ENCODE assay signal across 8 cellular contexts in genomic region chr1:23791434-23792047, GRCh38. TPM values are rescaled to one million over a fixed set of nuclear protein-coding genes. Genes with fewer than 3 reads are reported as not detected.
DNase-seq lines count a peak whose midpoint lies in the region; ATAC-seq, FAIRE-seq and TF ChIP-seq lines count a peak whose summit lies in the region.

No MANE protein-coding gene starts in this region.

- in situ Hi-C loops in mammary epithelial cell (cut with MboI; ENCODE audit: low sequenced_read_pairs in 2 of 2): no loop called here

- peak overlapping the region; percentile 78; the same call in 1 of the 2 replicates for H2AFZ ChIP-seq in PC-9
- peak overlapping the region; percentile 87 for H2AFZ ChIP-seq in mammary epithelial cell (ENCODE audit: low read depth, low read length)

- H3K9me2 ChIP-seq in PC-9 (ENCODE audit: insufficient read depth): no peaks in the 10 kb centered on the region

- H3K9me3 ChIP-seq in PC-9 (ENCODE audit: insufficient read depth, low read depth): no peaks in the 10 kb centered on the region
- H3K9me3 ChIP-seq in mammary epithelial cell (replicated peaks; ENCODE audit: insufficient read depth, low read length): no peaks in the 10 kb centered on the region

- H3K4me3 ChIP-seq in PC-9 (peak overlapping the region; percentile 88), mammary epithelial cell (replicated peaks in 1 of 3; ENCODE audit: insufficient read depth in 1 of 3, low read depth in 2 of 3, low read length in 3 of 3) (peak overlapping the region; percentile 64 to 75 (median 68))

- H3K27me3 ChIP-seq in PC-9 (ENCODE audit: insufficient read depth, low read depth) (no peaks in the 10 kb centered on the region), mammary epithelial cell (ENCODE audit: insufficient read depth, low read length) (no peaks in the 10 kb centered on the region)

- TF ChIP-seq CTCF in PC-9 (conservative IDR thresholded peaks at IDR 0.05) (no peak), mammary epithelial cell (conservative IDR thresholded peaks at IDR 0.05 in 1 of 2, IDR thresholded peaks at IDR 0.05 in 1 of 2; ENCODE audit: extremely low read depth in 1 of 2, insufficient read depth in 1 of 2, low read depth in 1 of 2, low read length in 2 of 2) (no peak)

- CTCF ChIA-PET in PC-9 (lab: Charles Lee): interaction anchor here (0.6 to 1.1 kb wide), 4 partner anchors 10 to 280 kb away, joined by 3 to 7 read pairs (median 4); no protein-coding TSS in a partner anchor
- CTCF ChIA-PET in mammary epithelial cell (lab: Charles Lee; ENCODE audit: low non-redundant PET): interaction anchor here (0.5 to 0.7 kb wide), 3 partner anchors 11 to 21 kb away, joined by 3 to 8 read pairs (median 6); no protein-coding TSS in a partner anchor

- 0 out of 2 replicates have a peak overlapping the region, but pooled peaks have one; percentile 29 for H3K27ac ChIP-seq in PC-9
- H3K27ac ChIP-seq in mammary epithelial cell (ENCODE audit: insufficient read depth, low read depth, low read length): peak overlapping the region; percentile 45
- H3K27ac ChIP-seq in substantia nigra (ENCODE audit: low read depth, low read length, poor library complexity, severe bottlenecking): peak overlapping the region; percentile 67

- H4K20me1 ChIP-seq in PC-9 (ENCODE audit: insufficient read depth): no peaks in the 10 kb centered on the region
- H4K20me1 ChIP-seq in mammary epithelial cell (ENCODE audit: insufficient read depth, low read length): no peaks in the 10 kb centered on the region

- H3K79me2 ChIP-seq in PC-9 (ENCODE audit: low read depth): peaks cover 21% of the 10 kb centered on the region
- peaks cover 34% of the 10 kb centered on the region for H3K79me2 ChIP-seq in mammary epithelial cell (ENCODE audit: insufficient read depth, low read length)

- under 1% methylated on average over 12 of the region's 17 CpGs for WGBS in mammary epithelial cell (ENCODE audit: low coverage, missing lambda C conversion rate)

- H3K36me3 ChIP-seq in PC-9 (ENCODE audit: low read depth) (no peaks in the 10 kb centered on the region), mammary epithelial cell (ENCODE audit: insufficient read depth, low read length) (peaks cover 8% of the 10 kb centered on the region)

- POLR2A ChIA-PET in PC-9 (lab: Charles Lee; ENCODE audit: unreplicated experiment): interaction anchor here (0.5 to 0.6 kb wide), 3 partner anchors 10 to 15 kb away, joined by 3 to 7 read pairs (median 3); no protein-coding TSS in a partner anchor

- peak overlapping the region; percentile 60 for H3K9ac ChIP-seq in mammary epithelial cell (ENCODE audit: insufficient read depth, low read length)

- dilution Hi-C loops in mammary epithelial cell (cut with HindIII; ENCODE audit: low sequenced_read_pairs): no loop called here

- peak; percentile 52 for DNase-seq in stimulated activated CD4-positive, alpha-beta T cell treated with anti-CD3 and anti-CD28 coated beads, Interleukin-15, amount 100 ng/mL, for 24 hours
- no peak for DNase-seq in stimulated activated CD4-positive, alpha-beta T cell treated with anti-CD3 and anti-CD28 coated beads, Interleukin-12 subunit alpha, Interleukin-12 subunit beta, amount 100 ng/mL, for 4 hours
- DNase-seq in PC-9 (peak in 1 of 2 experiments; percentile 57), mammary epithelial cell (peak; percentile 56), left kidney (ENCODE audit: low read depth, low spot score) (peak; percentile 73), substantia nigra (lab: John Stamatoyannopoulos, UW) (peak in 1 of 49 donors; percentile 26), RCC 7860 (ENCODE audit: low spot score) (no peak)

- intact Hi-C loops in PC-9 (cut with micrococcal nuclease; ENCODE audit: unreplicated experiment): loop anchor here (1.0 kb wide), 1 partner anchor 8 kb away; no protein-coding TSS in a partner anchor
- intact Hi-C loops in mammary epithelial cell (cut with micrococcal nuclease): loop anchor here (1.0 to 2.0 kb wide), 2 partner anchors 19 to 125 kb away; no protein-coding TSS in a partner anchor

- FAIRE-seq in RCC 7860 (lab: Jason Lieb, UNC): no peak

- H3F3A ChIP-seq in PC-9 (ENCODE audit: insufficient read depth, low read depth): peaks cover 27% of the 10 kb centered on the region

- BruUV-seq in PC-9 (replicated peaks; lab: Mats Ljungman, UMichigan): no TSS peak
- BruUV-seq in mammary epithelial cell (replicated peaks; lab: Mats Ljungman, UMichigan): no TSS peak

- H3K4me1 ChIP-seq in PC-9 (replicated peaks; ENCODE audit: insufficient read depth) (peaks cover 15% of the 10 kb centered on the region), mammary epithelial cell (ENCODE audit: insufficient read depth, low read length) (peaks cover 35% of the 10 kb centered on the region)

- no peak for ATAC-seq in GM18519 (IDR thresholded peaks at IDR 0.05; ENCODE audit: low FRiP score, unreplicated experiment)

- peak overlapping the region; percentile 87 for H3K4me2 ChIP-seq in PC-9
- H3K4me2 ChIP-seq in mammary epithelial cell (ENCODE audit: insufficient read depth, low read depth, low read length): peak overlapping the region; percentile 79

RNA-seq across cellular contexts. Expression of gene LYPLA2, which starts 0.6 kb away (rescaled TPM):
- total RNA-seq in PC-9 (2021): 90.1 and 94.9 TPM in 2 replicates
- total RNA-seq in mammary epithelial cell: 10 to 100 TPM; 81.5 to 89.8 TPM
- polyA plus RNA-seq in mammary epithelial cell: 107 TPM
- polyA minus RNA-seq in mammary epithelial cell: 91.3 TPM

RNA-seq across cellular contexts. Expression of gene GALE, which starts 9.0 kb away (rescaled TPM):
- total RNA-seq in PC-9 (2021) (40.5 and 45.8 TPM in 2 replicates), mammary epithelial cell (10 to 100 TPM; 24.2 to 84.5 TPM)
- 98.7 TPM for polyA plus RNA-seq in mammary epithelial cell
- 64.5 TPM for polyA minus RNA-seq in mammary epithelial cell

RNA-seq across cellular contexts. Expression of gene PITHD1, which starts 13.3 kb away (rescaled TPM):
- total RNA-seq in PC-9 (2021): 38.5 and 39.7 TPM in 2 replicates
- 10 to 100 TPM; 39.7 to 44.0 TPM for total RNA-seq in mammary epithelial cell
- polyA plus RNA-seq in mammary epithelial cell: 45.9 TPM
- 3.9 TPM for polyA minus RNA-seq in mammary epithelial cell

RNA-seq across cellular contexts. Expression of gene HMGCL, which starts 33.7 kb away (rescaled TPM):
- total RNA-seq in PC-9 (2021) (43.2 and 53.4 TPM in 2 replicates), mammary epithelial cell (10 to 100 TPM; 31.5 to 33.0 TPM)
- polyA plus RNA-seq in mammary epithelial cell: 25.8 TPM
- polyA minus RNA-seq in mammary epithelial cell: 2.1 TPM

RNA-seq across cellular contexts. Expression of gene ELOA, which starts 48.3 kb away (rescaled TPM):
- total RNA-seq in PC-9 (2021) (26.2 and 26.4 TPM in 2 replicates), mammary epithelial cell (10 to 100 TPM; 38.0 to 59.9 TPM)
- polyA plus RNA-seq in mammary epithelial cell: 37.0 TPM
- polyA minus RNA-seq in mammary epithelial cell: 65.2 TPM

Comparison
In these comparisons a context has a peak if more than half of its experiments do, and no peak if none do; other contexts are left out.
1. DNase-seq: peak in stimulated activated CD4-positive, alpha-beta T cell treated with anti-CD3 and anti-CD28 coated beads, Interleukin-15, amount 100 ng/mL, for 24 hours (single experiment), mammary epithelial cell (single experiment) and left kidney (single experiment); none in stimulated activated CD4-positive, alpha-beta T cell treated with anti-CD3 and anti-CD28 coated beads, Interleukin-12 subunit alpha, Interleukin-12 subunit beta, amount 100 ng/mL, for 4 hours (single experiment) and RCC 7860 (single experiment).
2. Peak in every context shown above with its lines, with median percentiles within 50 percentile points of each other: H3K27ac ChIP-seq.